ENCODE assay signal across 12 cellular contexts in genomic region chr14:32087173-32087861, GRCh38. TPM values are rescaled to one million over a fixed set of nuclear protein-coding genes. Genes with fewer than 3 reads are reported as not detected.
DNase-seq lines count a peak whose midpoint lies in the region; ATAC-seq lines count a peak whose summit lies in the region.
"Had no signal": no experiment of that assay in that cellular context is flagged by ENCODE, and none has a peak within 500 bp of the region (broad histone marks: within the 10 kb centered on the region; RNA-seq: fewer than 3 reads in every experiment).

No MANE protein-coding gene starts in this region.

- no peak overlapping the region for H4K91ac ChIP-seq in neuronal stem cell (ENCODE audit: low read depth, low read length, poor library complexity)

- no peak overlapping the region for H4K8ac ChIP-seq in neuronal stem cell (ENCODE audit: low read depth, low read length)

- no peak overlapping the region for H3K18ac ChIP-seq in neuronal stem cell (ENCODE audit: low read length)

- H2BK12ac ChIP-seq in neuronal stem cell (ENCODE audit: low read length): no peak overlapping the region

- DNase-seq in DMS153 (lab: John Stamatoyannopoulos, UW) (peak; percentile 7), DMS153 treated with DMSO at 0.1 percent for 48 hours (lab: John Stamatoyannopoulos, UW; ENCODE audit: unreplicated experiment) (no peak), NCI-H2171 (lab: John Stamatoyannopoulos, UW) (peak; percentile 2), cerebellar cortex (ENCODE audit: low spot score) (peak; percentile 12), neuronal stem cell (ENCODE audit: low spot score) (peak; percentile 43), NCI-H1048 (lab: John Stamatoyannopoulos, UW) (no peak)
- DNase-seq in activated CD4-positive, alpha-beta memory T cell treated with anti-CD3 and anti-CD28 coated beads for 36 hours: no peak
- DNase-seq: activated gamma-delta T cell treated with Interleukin-2 at 50 U/mL for 16 hours; effector CD4-positive, alpha-beta T cell had no signal

- no peak overlapping the region for H3K27ac Mint-ChIP-seq in activated CD4-positive, alpha-beta memory T cell treated with anti-CD3 and anti-CD28 coated beads for 36 hours

- no peak overlapping the region for H3K4me2 ChIP-seq in neuronal stem cell (ENCODE audit: insufficient read depth, low read length, poor library complexity, severe bottlenecking)

- H3K36me3 Mint-ChIP-seq in activated CD4-positive, alpha-beta memory T cell treated with anti-CD3 and anti-CD28 coated beads for 36 hours: peaks cover 20% of the 10 kb centered on the region

- no peak overlapping the region for H2BK15ac ChIP-seq in neuronal stem cell (ENCODE audit: low read length)

- H3K4me1 Mint-ChIP-seq in activated CD4-positive, alpha-beta memory T cell treated with anti-CD3 and anti-CD28 coated beads for 36 hours (ENCODE audit: low read depth): peaks cover 43% of the 10 kb centered on the region

- no peak overlapping the region for H2BK5ac ChIP-seq in neuronal stem cell (ENCODE audit: low read length)

- H3K79me1 ChIP-seq in neuronal stem cell (ENCODE audit: low read depth, low read length): no peaks in the 10 kb centered on the region

- no peak overlapping the region for H3K27ac ChIP-seq in neuronal stem cell (replicated peaks; ENCODE audit: low read length)
- H3K27ac ChIP-seq: thoracic aorta had no signal

- no peak overlapping the region for H3K4ac ChIP-seq in neuronal stem cell (ENCODE audit: low read length)

- peaks cover 3 to 6% of the 10 kb centered on the region in 2 donors for H3K4me1 ChIP-seq in neuronal stem cell (ENCODE audit: control insufficient read depth in 2 of 2, insufficient read depth in 1 of 2, low read depth in 1 of 2, low read length in 2 of 2)

- H3K9ac ChIP-seq in neuronal stem cell (ENCODE audit: low read depth, low read length, poor library complexity): no peak overlapping the region

- H3K9me3 ChIP-seq in neuronal stem cell (replicated peaks in 1 of 2; ENCODE audit: control insufficient read depth in 2 of 2, insufficient read depth in 1 of 2, low read depth in 1 of 2, low read length in 2 of 2): peaks cover 0 to under 1% of the 10 kb centered on the region in 2 donors
- H3K9me3 ChIP-seq: thoracic aorta had no signal

- no peak overlapping the region for H2BK120ac ChIP-seq in neuronal stem cell (ENCODE audit: low read depth, low read length)

- H2AK5ac ChIP-seq in neuronal stem cell (ENCODE audit: low read depth, low read length): no peak overlapping the region

- no peaks in the 10 kb centered on the region for H3K27me3 Mint-ChIP-seq in activated CD4-positive, alpha-beta memory T cell treated with anti-CD3 and anti-CD28 coated beads for 36 hours

- no peak overlapping the region for H3K14ac ChIP-seq in neuronal stem cell (ENCODE audit: low read length)

- no peak overlapping the region for H3K4me3 Mint-ChIP-seq in activated CD4-positive, alpha-beta memory T cell treated with anti-CD3 and anti-CD28 coated beads for 36 hours
- H3K4me3 Mint-ChIP-seq: neural crest cell had no signal

- POLR2A ChIA-PET in activated CD4-positive, alpha-beta memory T cell treated with anti-CD3 and anti-CD28 coated beads for 36 hours (lab: Charles Lee): no interaction called here

- H2AFZ ChIP-seq in neuronal stem cell (ENCODE audit: low read length): no peak overlapping the region

- H3K23ac ChIP-seq in neuronal stem cell (ENCODE audit: low read depth, low read length, poor library complexity): no peak overlapping the region

- CTCF ChIA-PET in activated CD4-positive, alpha-beta memory T cell treated with anti-CD3 and anti-CD28 coated beads for 36 hours (lab: Charles Lee): interaction anchor here (1.1 kb wide), 1 partner anchor 168 kb away, joined by 3 read pairs; no protein-coding TSS in a partner anchor

- H3K9me3 Mint-ChIP-seq in activated CD4-positive, alpha-beta memory T cell treated with anti-CD3 and anti-CD28 coated beads for 36 hours: no peaks in the 10 kb centered on the region
- H3K9me3 Mint-ChIP-seq: neural crest cell had no signal

- H3K36me3 ChIP-seq in neuronal stem cell (replicated peaks in 1 of 2; ENCODE audit: control insufficient read depth in 2 of 2, insufficient read depth in 2 of 2, low read length in 2 of 2): peaks cover 2 to 25% of the 10 kb centered on the region in 2 donors

- no peaks in the 10 kb centered on the region for H3K27me3 ChIP-seq in neuronal stem cell (ENCODE audit: control insufficient read depth in 3 of 3, insufficient read depth in 3 of 3, low read depth in 1 of 3, low read length in 3 of 3)

- no peak overlapping the region for H3K4me3 ChIP-seq in neuronal stem cell (ENCODE audit: low read length in 2 of 2)
- H3K4me3 ChIP-seq: thoracic aorta had no signal

- intact Hi-C loops in activated CD4-positive, alpha-beta memory T cell treated with anti-CD3 and anti-CD28 coated beads for 36 hours (cut with micrococcal nuclease): loop anchor here (1.0 kb wide), 1 partner anchor 8 kb away; no protein-coding TSS in a partner anchor

- WGBS in neuronal stem cell (ENCODE audit: extremely low coverage in 2 of 2, insufficient read length in 2 of 2, insufficient replicate concordance in 1 of 2), 2 donors: no CpG with 5 or more reads among the region's 3 CpGs

- ATAC-seq in HG03342 (IDR thresholded peaks at IDR 0.05; ENCODE audit: unreplicated experiment): no peak

RNA-seq across cellular contexts. Expression of gene ARHGAP5, which starts 10.2 kb away (rescaled TPM):
- polyA plus RNA-seq in neuronal stem cell (2013, experiment 1 of 2): 49.9 TPM
- 53.6 TPM for polyA plus RNA-seq in neuronal stem cell (2013, experiment 2 of 2)
- 10 to 100 TPM; 41.6 to 41.9 TPM for total RNA-seq in activated CD4-positive, alpha-beta memory T cell treated with anti-CD3 and anti-CD28 coated beads for 36 hours

Comparison
In these comparisons a context has a peak if more than half of its experiments do, and no peak if none do; other contexts are left out.
1. DNase-seq: peak in DMS153 (single experiment), NCI-H2171 (single experiment), cerebellar cortex (single experiment) and neuronal stem cell (single experiment); none in DMS153 treated with DMSO at 0.1 percent for 48 hours (single experiment), activated CD4-positive, alpha-beta memory T cell treated with anti-CD3 and anti-CD28 coated beads for 36 hours (single experiment) and NCI-H1048 (single experiment).